Comparison of ENCODE assay signal across 17 cellular contexts in the genomic region with DNA sequence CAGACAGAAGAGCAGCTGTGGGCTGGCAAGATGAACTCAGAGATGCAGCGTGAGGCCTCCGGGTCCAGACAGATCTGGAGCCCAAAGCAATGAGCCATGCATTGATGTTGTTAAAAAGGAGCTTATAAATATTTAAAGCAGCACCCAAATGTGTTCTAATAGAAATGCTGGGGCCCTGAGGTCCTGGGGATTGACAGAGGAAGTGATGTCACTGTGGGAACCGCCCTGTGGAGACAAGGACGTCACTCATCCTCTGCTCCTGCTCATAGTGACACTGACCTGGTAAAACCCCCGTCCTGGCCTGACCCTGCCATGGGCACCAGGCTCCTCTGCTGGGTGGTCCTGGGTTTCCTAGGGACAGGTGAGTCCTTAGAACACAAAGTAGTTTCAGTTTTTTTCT.
DNase-seq lines count a peak whose midpoint lies in the region; ATAC-seq and TF ChIP-seq lines count a peak whose summit lies in the region.
"Had no signal": no experiment of that assay in that cellular context is flagged by ENCODE, and none has a peak within 500 bp of the region (broad histone marks: within the 10 kb centered on the region; RNA-seq: fewer than 3 reads in every experiment).

No MANE protein-coding gene starts in this region.

- intact Hi-C loops in activated naive CD4-positive, alpha-beta T cell treated with anti-CD3 and anti-CD28 coated beads for 36 hours (cut with micrococcal nuclease), result no loop called here
- intact Hi-C loops in sigmoid colon (cut with DNase I), result no loop called here

- peak; percentile 65 for ATAC-seq in stimulated activated effector memory CD8-positive, alpha-beta T cell treated with anti-CD3 and anti-CD28 coated beads, Interleukin-12 subunit alpha, Interleukin-12 subunit beta, amount 100 ng/mL, for 72 hours
- ATAC-seq: WTC11 had no signal

- H3K27ac ChIP-seq in KOPT-K1 (ENCODE audit: low read depth, low read length, poor library complexity, severe bottlenecking) (peak overlapping the region; percentile 18), RWPE1 (no peak overlapping the region), sigmoid colon (no peak overlapping the region)
- H3K27ac ChIP-seq: hepatocyte, suprapubic skin had no signal

- DNase-seq in activated naive CD4-positive, alpha-beta T cell treated with anti-CD3 and anti-CD28 coated beads for 36 hours, result peak; percentile 65
- DNase-seq in activated naive CD4-positive, alpha-beta T cell treated with anti-CD3 and anti-CD28 coated beads, Interleukin-2, amount 50 U/mL, for 16 hours, result no peak
- no peak for DNase-seq in stimulated activated effector memory CD8-positive, alpha-beta T cell treated with anti-CD3 and anti-CD28 coated beads, Interleukin-12 subunit alpha, Interleukin-12 subunit beta, amount 100 ng/mL, for 72 hours (ENCODE audit: low spot score in 2 of 2)
- no peak for DNase-seq in RWPE1 (ENCODE audit: low spot score)
- no peak for DNase-seq in LoVo (ENCODE audit: low spot score)
- DNase-seq in sigmoid colon, result no peak
- DNase-seq: cortex of kidney; NCI-H1092 treated with DMSO at 0.1 percent for 48 hours; NCI-H2081 treated with DMSO at 0.1 percent for 48 hours; NCI-H524 treated with DMSO at 0.1 percent for 48 hours; SHP77 treated with DMSO at 0.1 percent for 48 hours; stimulated activated CD4-positive, alpha-beta T cell treated with anti-CD3 and anti-CD28 coated beads, Interleukin-4, amount 100 ng/mL, for 1 hour had no signal

- CTCF ChIA-PET in activated naive CD4-positive, alpha-beta T cell treated with anti-CD3 and anti-CD28 coated beads for 36 hours (lab: Charles Lee), result interaction anchor here (0.6 to 2.5 kb wide), 9 partner anchors 9 to 1912 kb away, joined by 3 to 11 read pairs (median 4); no protein-coding TSS in a partner anchor
- CTCF ChIA-PET in RWPE1 (lab: Yijun Ruan, JAX), result interaction anchor here (0.6 kb wide), 1 partner anchor 14 kb away, joined by 4 read pairs; no protein-coding TSS in a partner anchor

- H3K27me3 ChIP-seq in sigmoid colon, result peaks cover 0 to 6% (median 0%) of the 10 kb centered on the region in 3 donors
- H3K27me3 ChIP-seq: suprapubic skin had no signal

- H3K4me3 Mint-ChIP-seq in activated naive CD4-positive, alpha-beta T cell treated with anti-CD3 and anti-CD28 coated beads for 36 hours, result peak overlapping the region; percentile 69
- H3K4me3 Mint-ChIP-seq in activated naive CD8-positive, alpha-beta T cell, result peak overlapping the region; percentile 69
- H3K4me3 Mint-ChIP-seq in stimulated activated effector memory CD8-positive, alpha-beta T cell treated with anti-CD3 and anti-CD28 coated beads, Interleukin-12 subunit alpha, Interleukin-12 subunit beta, amount 100 ng/mL, for 72 hours, result peak overlapping the region; percentile 48
- H3K4me3 Mint-ChIP-seq: WTC11 had no signal

- H3K9me3 Mint-ChIP-seq in activated naive CD4-positive, alpha-beta T cell treated with anti-CD3 and anti-CD28 coated beads for 36 hours, result no peaks in the 10 kb centered on the region
- H3K9me3 Mint-ChIP-seq in activated naive CD8-positive, alpha-beta T cell (ENCODE audit: low read depth), result no peaks in the 10 kb centered on the region
- no peaks in the 10 kb centered on the region for H3K9me3 Mint-ChIP-seq in stimulated activated effector memory CD8-positive, alpha-beta T cell treated with anti-CD3 and anti-CD28 coated beads, Interleukin-12 subunit alpha, Interleukin-12 subunit beta, amount 100 ng/mL, for 72 hours
- H3K9me3 Mint-ChIP-seq: WTC11 had no signal

- peaks cover 0 to 5% (median 0%) of the 10 kb centered on the region in 4 donors for H3K4me1 ChIP-seq in sigmoid colon
- H3K4me1 ChIP-seq: suprapubic skin had no signal

- no peak overlapping the region for H3K4me3 ChIP-seq in sigmoid colon
- H3K4me3 ChIP-seq: hepatocyte, suprapubic skin had no signal

- no peaks in the 10 kb centered on the region for H3K36me3 Mint-ChIP-seq in activated naive CD4-positive, alpha-beta T cell treated with anti-CD3 and anti-CD28 coated beads for 36 hours (ENCODE audit: low read depth)
- no peaks in the 10 kb centered on the region for H3K36me3 Mint-ChIP-seq in activated naive CD8-positive, alpha-beta T cell
- H3K36me3 Mint-ChIP-seq in stimulated activated effector memory CD8-positive, alpha-beta T cell treated with anti-CD3 and anti-CD28 coated beads, Interleukin-12 subunit alpha, Interleukin-12 subunit beta, amount 100 ng/mL, for 72 hours, result peaks cover 5% of the 10 kb centered on the region
- H3K36me3 Mint-ChIP-seq: WTC11 had no signal

- peaks cover 51% of the 10 kb centered on the region for H3K4me1 Mint-ChIP-seq in activated naive CD4-positive, alpha-beta T cell treated with anti-CD3 and anti-CD28 coated beads for 36 hours (ENCODE audit: low read depth)
- peaks cover 21% of the 10 kb centered on the region for H3K4me1 Mint-ChIP-seq in activated naive CD8-positive, alpha-beta T cell (ENCODE audit: low read depth)
- peaks cover 7% of the 10 kb centered on the region for H3K4me1 Mint-ChIP-seq in stimulated activated effector memory CD8-positive, alpha-beta T cell treated with anti-CD3 and anti-CD28 coated beads, Interleukin-12 subunit alpha, Interleukin-12 subunit beta, amount 100 ng/mL, for 72 hours

- 66 to 69% methylated on average over 5 of the region's 5 CpGs for WGBS in sigmoid colon, 2 donors

- TF ChIP-seq POLR2A in sigmoid colon (IDR thresholded peaks at IDR 0.05), result no peak

- H3K36me3 ChIP-seq in KOPT-K1 (ENCODE audit: insufficient read depth, low read length) (no peaks in the 10 kb centered on the region), sigmoid colon (no peaks in the 10 kb centered on the region)
- H3K36me3 ChIP-seq: suprapubic skin had no signal

- H3K9me3 ChIP-seq in KOPT-K1 (ENCODE audit: insufficient read depth, low read length, poor library complexity, severe bottlenecking), result no peaks in the 10 kb centered on the region
- no peaks in the 10 kb centered on the region for H3K9me3 ChIP-seq in sigmoid colon
- H3K9me3 ChIP-seq: suprapubic skin had no signal

- H3K27me3 Mint-ChIP-seq in activated naive CD4-positive, alpha-beta T cell treated with anti-CD3 and anti-CD28 coated beads for 36 hours (ENCODE audit: low read depth), result no peaks in the 10 kb centered on the region
- H3K27me3 Mint-ChIP-seq in activated naive CD8-positive, alpha-beta T cell, result no peaks in the 10 kb centered on the region

- TF ChIP-seq EP300 in sigmoid colon (IDR thresholded peaks at IDR 0.05), result no peak

- peak overlapping the region; percentile 76 for H3K27ac Mint-ChIP-seq in activated naive CD4-positive, alpha-beta T cell treated with anti-CD3 and anti-CD28 coated beads for 36 hours
- peak overlapping the region; percentile 50 for H3K27ac Mint-ChIP-seq in activated naive CD8-positive, alpha-beta T cell
- H3K27ac Mint-ChIP-seq in stimulated activated effector memory CD8-positive, alpha-beta T cell treated with anti-CD3 and anti-CD28 coated beads, Interleukin-12 subunit alpha, Interleukin-12 subunit beta, amount 100 ng/mL, for 72 hours, result peak overlapping the region; percentile 32
- H3K27ac Mint-ChIP-seq: WTC11 had no signal

- POLR2A ChIA-PET in RWPE1 (lab: Yijun Ruan, JAX; ENCODE audit: low non-redundant PET), result no interaction called here

- TF ChIP-seq CTCF in RWPE1 (conservative IDR thresholded peaks at IDR 0.05; ENCODE audit: low read depth) (no peak), sigmoid colon (IDR thresholded peaks at IDR 0.05) (no peak)
